Comparison of ENCODE assay signal across 11 cellular contexts in the genomic region with DNA sequence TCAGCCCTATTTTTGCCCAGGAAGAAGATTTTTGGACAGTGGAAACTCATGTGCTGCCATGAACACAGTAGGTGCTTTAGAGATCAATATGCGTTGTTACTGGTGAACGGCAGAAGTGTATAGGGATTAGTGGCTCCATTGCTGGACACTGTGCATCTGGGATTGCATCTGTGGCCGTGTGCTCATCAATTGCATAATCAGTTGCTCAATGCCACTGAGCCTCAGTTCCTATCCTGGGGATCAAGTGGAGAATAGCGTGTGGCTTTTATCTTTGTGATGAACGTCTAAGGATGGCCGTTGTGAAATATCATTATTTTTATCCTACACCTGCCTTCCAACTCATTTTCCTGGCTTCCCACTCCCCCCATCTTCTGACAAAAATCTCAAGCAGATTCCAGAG. TPM values are rescaled to one million over a fixed set of nuclear protein-coding genes. Genes with fewer than 3 reads are reported as not detected.
DNase-seq lines count a peak whose midpoint lies in the region; FAIRE-seq and TF ChIP-seq lines count a peak whose summit lies in the region.
"Had no signal": no experiment of that assay in that cellular context is flagged by ENCODE, and none has a peak within 500 bp of the region (broad histone marks: within the 10 kb centered on the region; RNA-seq: fewer than 3 reads in every experiment).

No MANE protein-coding gene starts in this region.

- H3K27me3 ChIP-seq in osteoblast (ENCODE audit: insufficient read depth, low read length) = no peaks in the 10 kb centered on the region
- no peaks in the 10 kb centered on the region for H3K27me3 ChIP-seq in small intestine (ENCODE audit: control insufficient read depth in 2 of 2, insufficient read depth in 2 of 2, low read length in 2 of 2)
- H3K27me3 ChIP-seq: adrenal gland had no signal

- H3K27me3 Mint-ChIP-seq in CD14-positive monocyte (ENCODE audit: low read depth in 3 of 3) = peaks cover 0 to 3% (median 2%) of the 10 kb centered on the region in 3 donors

- no peak overlapping the region for H3K27ac ChIP-seq in osteoblast (ENCODE audit: low read depth, low read length)
- no peak overlapping the region for H3K27ac ChIP-seq in small intestine (ENCODE audit: low read depth in 1 of 2, low read length in 1 of 2)
- H3K27ac ChIP-seq: adrenal gland, C4-2B had no signal

- no peak overlapping the region for H3K4me3 ChIP-seq in osteoblast (ENCODE audit: insufficient read depth, low read length)
- H3K4me3 ChIP-seq in small intestine (ENCODE audit: low read depth in 1 of 2, low read length in 2 of 2) = no peak overlapping the region
- H3K4me3 ChIP-seq: adrenal gland had no signal

- no peaks in the 10 kb centered on the region for H3K9me3 Mint-ChIP-seq in CD14-positive monocyte

- DNase-seq in CD14-positive monocyte (ENCODE audit: low spot score) = no peak
- DNase-seq in MV-4-11 (lab: John Stamatoyannopoulos, UW) = peak; percentile 93
- peak; percentile 64 for DNase-seq in fibroblast of peridontal ligament (ENCODE audit: extremely low read depth)
- DNase-seq in osteoblast (ENCODE audit: insufficient read length, low spot score, missing footprints) = no peak
- DNase-seq in NCI-H2107 treated with DMSO at 0.1 percent for 48 hours (lab: John Stamatoyannopoulos, UW; ENCODE audit: unreplicated experiment) = no peak
- DNase-seq in NK-92 (lab: John Stamatoyannopoulos, UW; ENCODE audit: unreplicated experiment) = no peak
- DNase-seq in LoVo (ENCODE audit: low spot score) = no peak
- no peak for DNase-seq in small intestine

- H3K36me3 Mint-ChIP-seq in CD14-positive monocyte = no peaks in the 10 kb centered on the region

- intact Hi-C loops in CD14-positive monocyte (cut with micrococcal nuclease) = no loop called here

- H3K4me1 Mint-ChIP-seq in CD14-positive monocyte = peaks cover 50% of the 10 kb centered on the region

- 50 to 68% (median 65%) methylated on average over 6 of the region's 6 CpGs for WGBS in small intestine, 3 donors

- H3K36me3 ChIP-seq in osteoblast (ENCODE audit: insufficient read depth, low read length) = no peaks in the 10 kb centered on the region
- no peaks in the 10 kb centered on the region for H3K36me3 ChIP-seq in small intestine (ENCODE audit: control insufficient read depth in 2 of 2, insufficient read depth in 2 of 2, low read length in 2 of 2)
- H3K36me3 ChIP-seq: adrenal gland had no signal

- H3K79me2 ChIP-seq in osteoblast (ENCODE audit: insufficient read depth, low read length) = no peaks in the 10 kb centered on the region

- H3K4me1 ChIP-seq in osteoblast (ENCODE audit: insufficient read depth, low read length) = peaks cover 11% of the 10 kb centered on the region
- no peaks in the 10 kb centered on the region for H3K4me1 ChIP-seq in small intestine (ENCODE audit: control insufficient read depth in 2 of 2, insufficient read depth in 1 of 2, low read depth in 1 of 2, low read length in 1 of 2)
- H3K4me1 ChIP-seq: adrenal gland had no signal

- TF ChIP-seq CTCF in CD14-positive monocyte (IDR thresholded peaks at IDR 0.05) (no peak), osteoblast (IDR thresholded peaks at IDR 0.05; ENCODE audit: extremely low read depth, low read depth, low read length) (no peak)

- no peaks in the 10 kb centered on the region for H4K20me1 ChIP-seq in osteoblast (ENCODE audit: insufficient read depth, low read length)

- H3K27ac Mint-ChIP-seq in CD14-positive monocyte = peak overlapping the region in 6 of 7 donors; percentile 31 to 75 (median 65)

- no peak overlapping the region for H2AFZ ChIP-seq in osteoblast (ENCODE audit: low read length)

- peak overlapping the region; percentile 74 to 90 for H3K4me3 Mint-ChIP-seq in CD14-positive monocyte

- H3K9me3 ChIP-seq in osteoblast (ENCODE audit: low read depth, low read length) (no peaks in the 10 kb centered on the region), small intestine (ENCODE audit: control insufficient read depth, low read depth) (no peaks in the 10 kb centered on the region)
- H3K9me3 ChIP-seq: adrenal gland had no signal

- H3K4me2 ChIP-seq in osteoblast (ENCODE audit: insufficient read depth, low read length) = peak overlapping the region; percentile 12

- FAIRE-seq in small intestine (lab: Jason Lieb, UNC) = no peak

RNA-seq across cellular contexts. Expression of gene TNN, which starts 5.4 kb away (rescaled TPM):
- polyA plus RNA-seq in CD14-positive monocyte = not detected
- total RNA-seq in osteoblast = under 0.01 TPM in 1 of 2 replicates, not detected in the other
- under 1 TPM in 1 of 3 donors, not detected in 2; 0.01 TPM for polyA plus RNA-seq in small intestine
- total RNA-seq: ureter had no signal

RNA-seq across cellular contexts. Expression of gene MRPS14, which starts 49.8 kb away (rescaled TPM):
- polyA plus RNA-seq in CD14-positive monocyte (10 to 100 TPM; 48.1 to 53.2 TPM), small intestine (10 to 100 TPM; 18.1 to 34.7 (median 19.9) TPM)
- 17.1 and 17.7 TPM in 2 replicates for total RNA-seq in osteoblast

Comparison
In these comparisons a context has a peak if more than half of its experiments do, and no peak if none do; other contexts are left out.
1. DNase-seq: peak in MV-4-11 (single experiment) and fibroblast of peridontal ligament (single experiment); none in CD14-positive monocyte (single experiment), osteoblast (single experiment), NCI-H2107 treated with DMSO at 0.1 percent for 48 hours (single experiment), NK-92 (single experiment), LoVo (single experiment) and small intestine (single experiment).